20 cellular contexts compared by ENCODE assay signal in the genomic region with DNA sequence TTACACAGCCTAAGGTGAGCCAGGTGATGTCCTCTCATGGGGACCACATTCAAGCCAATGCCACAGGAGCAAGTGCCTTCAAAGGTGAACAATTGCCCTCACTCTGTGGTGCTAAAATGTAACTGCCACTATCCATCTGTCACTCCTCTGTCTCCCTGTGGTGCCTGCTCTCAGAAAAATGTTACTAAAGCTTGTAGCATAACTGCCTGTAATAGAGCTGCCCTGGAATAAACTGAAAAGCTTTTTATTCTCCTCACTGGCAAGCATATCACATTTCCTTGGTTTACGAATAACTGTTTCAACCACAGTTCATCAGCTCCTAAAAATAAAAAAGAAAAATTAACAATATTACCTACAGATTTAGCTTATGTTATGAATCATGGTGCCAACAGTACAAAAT.
"Had no signal": no experiment of that assay in that cellular context is flagged by ENCODE, and none has a peak within 500 bp of the region (broad histone marks: within the 10 kb centered on the region; RNA-seq: fewer than 3 reads in every experiment).

No MANE protein-coding gene starts in this region.

- DNase-seq: activated CD4-positive, alpha-beta T cell treated with anti-CD3 and anti-CD28 coated beads, Interleukin-2, amount 50 U/mL, for 1 hour; activated CD8-positive, alpha-beta memory T cell treated with anti-CD3 and anti-CD28 coated beads for 24 hours; activated CD8-positive, alpha-beta memory T cell treated with anti-CD3 and anti-CD28 coated beads, Interleukin-2, amount 50 U/mL, for 48 hours; activated effector memory CD4-positive, alpha-beta T cell treated with anti-CD3 and anti-CD28 coated beads, Interleukin-2, amount 50 U/mL, for 16 hours; activated naive CD4-positive, alpha-beta T cell treated with anti-CD3 and anti-CD28 coated beads, Interleukin-2, amount 50 U/mL, for 16 hours; activated T-cell treated with anti-CD3 and anti-CD28 coated beads, Interleukin-2, amount 50 U/mL, for 48 hours; aorta; cerebellar nuclear complex; effector CD8-positive, alpha-beta T cell; immature natural killer cell; kidney glomerular epithelial cell; natural killer cell; nucleus accumbens had no signal

- H3K4me3 ChIP-seq: gastroesophageal sphincter, tibial nerve had no signal

- H3K36me3 ChIP-seq: gastroesophageal sphincter, tibial nerve had no signal

- H3K27me3 ChIP-seq: gastroesophageal sphincter, tibial nerve had no signal

- H3K36me3 Mint-ChIP-seq: immature natural killer cell, memory B cell, natural killer cell had no signal

- H3K4me1 ChIP-seq: gastroesophageal sphincter, tibial nerve had no signal

- H3K27ac Mint-ChIP-seq: dendritic cell treated with granulocyte-macrophage colony-stimulating factor and Interleukin-4, amounts not matched to agents 40 ng/mL and 50 ng/mL, for 4 days; immature natural killer cell; memory B cell; natural killer cell; stimulated activated naive CD8-positive, alpha-beta T cell treated with anti-CD3 and anti-CD28 coated beads, Interleukin-15, Interleukin-2, amounts not matched to agents 100 ng/mL and 50 ng/mL, for 24 hours had no signal

- H3K27me3 Mint-ChIP-seq: dendritic cell treated with granulocyte-macrophage colony-stimulating factor and Interleukin-4, amounts not matched to agents 40 ng/mL and 50 ng/mL, for 4 days; stimulated activated naive CD8-positive, alpha-beta T cell treated with anti-CD3 and anti-CD28 coated beads, Interleukin-15, Interleukin-2, amounts not matched to agents 100 ng/mL and 50 ng/mL, for 24 hours had no signal

- ATAC-seq: activated CD4-positive, CD25-positive, alpha-beta regulatory T cell treated with anti-CD3 and anti-CD28 coated beads, Interleukin-2, amount 50 U/mL, for 24 hours; esophagus mucosa; gastroesophageal sphincter; natural killer cell had no signal

- H3K4me1 Mint-ChIP-seq: immature natural killer cell, memory B cell, natural killer cell had no signal

- H3K4me3 Mint-ChIP-seq: dendritic cell treated with granulocyte-macrophage colony-stimulating factor and Interleukin-4, amounts not matched to agents 40 ng/mL and 50 ng/mL, for 4 days; immature natural killer cell; memory B cell; natural killer cell; stimulated activated naive CD8-positive, alpha-beta T cell treated with anti-CD3 and anti-CD28 coated beads, Interleukin-15, Interleukin-2, amounts not matched to agents 100 ng/mL and 50 ng/mL, for 24 hours had no signal

- H3K9me3 ChIP-seq: gastroesophageal sphincter, tibial nerve had no signal

- H3K27ac ChIP-seq: gastroesophageal sphincter, tibial nerve had no signal

- H3K9me3 Mint-ChIP-seq: dendritic cell treated with granulocyte-macrophage colony-stimulating factor and Interleukin-4, amounts not matched to agents 40 ng/mL and 50 ng/mL, for 4 days; immature natural killer cell; memory B cell; natural killer cell; stimulated activated naive CD8-positive, alpha-beta T cell treated with anti-CD3 and anti-CD28 coated beads, Interleukin-15, Interleukin-2, amounts not matched to agents 100 ng/mL and 50 ng/mL, for 24 hours had no signal
